In the genomic region with DNA sequence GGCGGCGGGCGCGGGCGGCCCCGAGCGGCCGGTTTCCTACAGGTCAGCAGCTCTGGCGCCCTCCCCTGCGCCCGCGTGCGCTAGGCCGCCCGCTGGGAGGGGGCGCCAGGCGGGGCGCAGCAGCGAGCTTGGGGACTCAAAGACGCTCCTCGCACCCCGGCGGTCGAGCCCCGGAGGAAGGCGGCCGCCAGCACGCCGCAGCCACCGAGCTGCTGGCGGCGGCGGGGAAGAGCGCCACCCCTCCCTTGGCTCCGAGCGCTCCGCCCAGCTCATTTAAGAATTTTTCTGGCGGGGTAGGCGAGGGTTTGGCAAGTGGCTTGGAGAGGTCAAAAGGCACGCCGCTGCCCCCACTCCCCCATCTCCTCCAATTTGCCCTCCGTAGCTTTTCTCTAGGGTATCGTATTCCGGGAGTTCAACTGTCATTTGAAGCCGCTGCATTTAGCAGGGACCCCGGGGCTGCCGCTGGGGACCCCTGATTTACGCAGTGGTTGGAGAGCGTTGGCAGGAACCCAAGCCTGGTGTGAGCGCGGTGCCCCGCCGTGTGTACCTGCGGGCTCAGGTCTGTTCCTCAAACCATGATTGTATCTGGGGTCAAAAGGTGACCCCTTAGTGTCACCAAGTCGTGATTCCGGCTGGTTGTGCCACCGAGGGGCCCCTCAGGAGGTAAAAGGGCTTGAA, we compare ENCODE assay signal across 8 cellular contexts. TPM values are rescaled to one million over a fixed set of nuclear protein-coding genes. Genes with fewer than 3 reads are reported as not detected.
DNase-seq lines count a peak whose midpoint lies in the region; ATAC-seq and TF ChIP-seq lines count a peak whose summit lies in the region.

No MANE protein-coding gene starts in this region.

- H3K9me3 ChIP-seq in right cardiac atrium (ENCODE audit: control insufficient read depth, low read length): no peaks in the 10 kb centered on the region

- ATAC-seq in GM19328 (IDR thresholded peaks at IDR 0.05; ENCODE audit: unreplicated experiment): peak; percentile 39
- peak; percentile 68 for ATAC-seq in right cardiac atrium
- no peak for ATAC-seq in HG02852 (IDR thresholded peaks at IDR 0.05; ENCODE audit: unreplicated experiment)

- intact Hi-C loops in right cardiac atrium (cut with DNase I): no loop called here

- TF ChIP-seq CTCF in HL-60 (IDR thresholded peaks at IDR 0.05; ENCODE audit: insufficient read depth, low read length): no peak

- H3K4me3 ChIP-seq in HL-60 (replicated peaks; ENCODE audit: insufficient read depth, low read length): peak overlapping the region; percentile 64
- peak overlapping the region; percentile 89 for H3K4me3 ChIP-seq in right cardiac atrium (ENCODE audit: low read length)
- peak overlapping the region; percentile 77 for H3K4me3 ChIP-seq in skeletal muscle cell (ENCODE audit: low read depth, low read length)

- in situ Hi-C loops in Caki2 (cut with HindIII; ENCODE audit: low pct_unique_long_range_greater_than_20kb, low sequenced_read_pairs): no loop called here

- WGBS in right cardiac atrium: under 1% methylated on average over 57 of the region's 57 CpGs

- DNase-seq in Caki2 (ENCODE audit: low read depth): peak; percentile 85
- peak; percentile 49 to 58 for DNase-seq in HL-60 (ENCODE audit: low read depth in 1 of 2, low spot score in 1 of 2)
- peak; percentile 84 for DNase-seq in RPMI8226
- DNase-seq in right cardiac atrium: peak; percentile 80 to 93 (median 92)
- no peak for DNase-seq in skeletal muscle cell (ENCODE audit: low read depth)

- peaks cover 3% of the 10 kb centered on the region for H3K4me1 ChIP-seq in right cardiac atrium (ENCODE audit: control insufficient read depth, insufficient read depth, low read length)

- H3K27ac ChIP-seq in HL-60 (replicated peaks) (peak overlapping the region; percentile 98), angular gyrus (ENCODE audit: low read depth, low read length) (peak overlapping the region; percentile 50), right cardiac atrium (ENCODE audit: low read length) (peak overlapping the region; percentile 87)

- H3K27me3 ChIP-seq in HL-60 (ENCODE audit: insufficient read depth, poor library complexity, severe bottlenecking) (no peaks in the 10 kb centered on the region), right cardiac atrium (ENCODE audit: control insufficient read depth, insufficient read depth) (no peaks in the 10 kb centered on the region)

RNA-seq across cellular contexts. Expression of gene GSE1, which starts 59.5 kb away (rescaled TPM):
- 7.1 and 7.9 TPM in 2 replicates for total RNA-seq in Caki2 (2014; rRNA removed; shearing (Covaris generic); ENCODE audit: low replicate concordance)
- total RNA-seq in right cardiac atrium: 10 to 100 TPM; 70.8 to 99.8 (median 92.5) TPM
- polyA plus RNA-seq in right cardiac atrium: 40.3 TPM
